Comparison of ENCODE assay signal across 10 cellular contexts in genomic region chr2:152499921-152500320, GRCh38.
A peak's percentile ranks its signal among the peaks of the same experiment; 100 is the strongest.
DNase-seq lines count a peak whose midpoint lies in the region; ATAC-seq and TF ChIP-seq lines count a peak whose summit lies in the region.
"Had no signal": no experiment of that assay in that cellular context is flagged by ENCODE, and none has a peak within 500 bp of the region (broad histone marks: within the 10 kb centered on the region; RNA-seq: fewer than 3 reads in every experiment).

No MANE protein-coding gene starts in this region.

- peak overlapping the region; percentile 12 for H3K27ac ChIP-seq in brain microvascular endothelial cell
- H3K27ac ChIP-seq in testis = peak overlapping the region; percentile 27 to 74
- H3K27ac ChIP-seq in prostate gland = peak overlapping the region in 1 of 2 donors; percentile 27

- in situ Hi-C loops in brain microvascular endothelial cell (cut with HindIII; ENCODE audit: low pct_ligation_motif_present, low sequenced_read_pairs) = no loop called here

- H3K9me3 ChIP-seq in testis (no peaks in the 10 kb centered on the region), prostate gland (no peaks in the 10 kb centered on the region)

- whole genome bisulfite sequencing in testis, 2 donors = 42 to 44% methylated on average over 2 of the region's 2 CpGs
- WGBS in prostate gland = 54% methylated on average over 2 of the region's 2 CpGs

- peak; percentile 57 for DNase-seq in brain microvascular endothelial cell
- peak; percentile 54 for DNase-seq in left kidney (ENCODE audit: low read depth, low spot score)
- peak; percentile 38 for DNase-seq in testis
- DNase-seq in prostate gland (ENCODE audit: low spot score) = no peak
- DNase-seq in superior temporal gyrus (ENCODE audit: extremely low spot score) = no peak
- DNase-seq in NCI-H748 treated with DMSO at 0.1 percent for 48 hours (lab: John Stamatoyannopoulos, UW) = no peak
- DNase-seq: activated effector memory CD4-positive, alpha-beta T cell treated with anti-CD3 and anti-CD28 coated beads, Interleukin-2, amount 50 U/mL, for 16 hours; NCI-H1092 had no signal

- TF ChIP-seq POLR2A in testis (IDR thresholded peaks at IDR 0.05) (no peak), prostate gland (IDR thresholded peaks at IDR 0.05) (no peak)

- H3K4me3 ChIP-seq in brain microvascular endothelial cell (ENCODE audit: low read depth, low read length) = no peak overlapping the region
- H3K4me3 ChIP-seq in testis = no peak overlapping the region
- H3K4me3 ChIP-seq in prostate gland = no peak overlapping the region

- no peak for TF ChIP-seq CTCF in brain microvascular endothelial cell (IDR thresholded peaks at IDR 0.05; ENCODE audit: low read depth, low read length, missing control alignments)
- TF ChIP-seq CTCF in testis (IDR thresholded peaks at IDR 0.05) = no peak
- TF ChIP-seq CTCF in prostate gland (IDR thresholded peaks at IDR 0.05) = no peak

- no peaks in the 10 kb centered on the region for H3K27me3 ChIP-seq in brain microvascular endothelial cell (replicated peaks)
- H3K27me3 ChIP-seq in testis = no peaks in the 10 kb centered on the region
- no peaks in the 10 kb centered on the region for H3K27me3 ChIP-seq in prostate gland (replicated peaks; ENCODE audit: insufficient read depth)

- peak; percentile 47 for ATAC-seq in GM21526 (IDR thresholded peaks at IDR 0.05; ENCODE audit: low FRiP score, unreplicated experiment)
- no peak for ATAC-seq in GM21619 (IDR thresholded peaks at IDR 0.05; ENCODE audit: unreplicated experiment)

- H3K4me1 ChIP-seq in testis (peaks cover 18% of the 10 kb centered on the region), prostate gland (replicated peaks) (no peaks in the 10 kb centered on the region)

- H3K36me3 ChIP-seq in brain microvascular endothelial cell (replicated peaks) (no peaks in the 10 kb centered on the region), testis (ENCODE audit: low read depth, missing control alignments) (no peaks in the 10 kb centered on the region), prostate gland (no peaks in the 10 kb centered on the region)

- intact Hi-C loops in testis (cut with DNase I; ENCODE audit: low total_unique reads) = no loop called here
- intact Hi-C loops in prostate gland (cut with DNase I) = loop anchor here (10.0 kb wide), 1 partner anchor 165 kb away; the partner anchor contains the start of gene FMNL2

Comparison
In these comparisons a context has a peak if more than half of its experiments do, and no peak if none do; other contexts are left out.
1. DNase-seq: peak in brain microvascular endothelial cell (single experiment), left kidney (single experiment) and testis (single experiment); none in prostate gland (single experiment), superior temporal gyrus (single experiment) and NCI-H748 treated with DMSO at 0.1 percent for 48 hours (single experiment).